ENCODE assay signal across 21 cellular contexts in the genomic region with DNA sequence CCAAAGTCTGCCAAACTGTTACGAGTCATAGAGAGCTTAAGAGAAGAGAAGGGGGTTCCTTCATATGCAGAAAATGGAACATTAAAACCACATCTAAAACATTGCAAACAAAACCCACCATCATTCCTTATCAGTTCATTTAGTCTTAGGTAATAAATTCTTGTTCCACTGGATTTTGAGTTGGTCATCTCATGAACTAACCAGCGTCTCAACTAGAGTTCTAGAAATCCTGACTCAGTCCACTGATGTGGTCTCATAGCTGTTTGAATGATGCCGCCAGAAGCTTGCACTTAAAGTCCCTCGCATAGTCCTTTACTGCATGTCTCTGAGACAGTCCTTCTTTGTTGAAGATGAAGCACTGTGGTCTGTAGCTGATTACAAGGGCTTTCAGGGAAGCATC.
"Had no signal": no experiment of that assay in that cellular context is flagged by ENCODE, and none has a peak within 500 bp of the region (broad histone marks: within the 10 kb centered on the region; RNA-seq: fewer than 3 reads in every experiment).

No MANE protein-coding gene starts in this region.

- H3K4me3 Mint-ChIP-seq: activated CD8-positive, alpha-beta memory T cell treated with anti-CD3 and anti-CD28 coated beads, Interleukin-2, amount 10 ng/mL, durations not matched to agents 7 days and 5 days; activated naive CD4-positive, alpha-beta T cell treated with anti-CD3 and anti-CD28 coated beads for 36 hours; memory B cell; nephron progenitor cell; stimulated activated effector memory CD8-positive, alpha-beta T cell treated with anti-CD3 and anti-CD28 coated beads, Interleukin-12 subunit alpha, Interleukin-12 subunit beta, amount 100 ng/mL, for 72 hours had no signal

- H3K4me3 ChIP-seq: right lobe of liver, skin epidermis, transverse colon, uterus had no signal

- H3K27me3 Mint-ChIP-seq: activated CD8-positive, alpha-beta memory T cell treated with anti-CD3 and anti-CD28 coated beads, Interleukin-2, amount 10 ng/mL, durations not matched to agents 7 days and 5 days; memory B cell had no signal

- H3K9ac ChIP-seq: parathyroid adenoma had no signal

- H3K27ac ChIP-seq: parathyroid adenoma, right lobe of liver, skin epidermis, transverse colon, uterus had no signal

- H3K4me1 Mint-ChIP-seq: nephron progenitor cell had no signal

- H3K36me3 Mint-ChIP-seq: stimulated activated effector memory CD8-positive, alpha-beta T cell treated with anti-CD3 and anti-CD28 coated beads, Interleukin-12 subunit alpha, Interleukin-12 subunit beta, amount 100 ng/mL, for 72 hours had no signal

- ATAC-seq: activated CD8-positive, alpha-beta memory T cell treated with anti-CD3 and anti-CD28 coated beads, Interleukin-2, amount 10 ng/mL, durations not matched to agents 7 days and 5 days; right lobe of liver; stimulated activated effector memory CD8-positive, alpha-beta T cell treated with anti-CD3 and anti-CD28 coated beads, Interleukin-12 subunit alpha, Interleukin-12 subunit beta, amount 100 ng/mL, for 72 hours had no signal

- H3K27me3 ChIP-seq: right lobe of liver, transverse colon, uterus had no signal

- H3K79me2 ChIP-seq: parathyroid adenoma had no signal

- H3K4me1 ChIP-seq: parathyroid adenoma, right lobe of liver, transverse colon, uterus had no signal

- DNase-seq: activated CD4-positive, alpha-beta T cell treated with anti-CD3 and anti-CD28 coated beads for 4 hours; activated CD4-positive, alpha-beta T cell treated with anti-CD3 and anti-CD28 coated beads, Interleukin-2, amount 50 U/mL, for 48 hours; activated CD4-positive, CD25-positive, alpha-beta regulatory T cell; activated CD8-positive, alpha-beta memory T cell treated with anti-CD3 and anti-CD28 coated beads, Interleukin-2, amount 10 ng/mL, durations not matched to agents 7 days and 5 days; activated naive CD4-positive, alpha-beta T cell treated with anti-CD3 and anti-CD28 coated beads for 36 hours; anterior cingulate cortex; central memory CD4-positive, alpha-beta T cell; dermis blood vessel endothelial cell; effector CD8-positive, alpha-beta T cell; erythroblast; foreskin melanocyte; nephron progenitor cell; stimulated activated CD4-positive, alpha-beta T cell treated with anti-CD3 and anti-CD28 coated beads, Interleukin-2, amount 100 ng/mL, for 24 hours; T1000; transverse colon; uterus had no signal

- H3K9me3 ChIP-seq: right lobe of liver, transverse colon had no signal

- H2AFZ ChIP-seq: parathyroid adenoma had no signal

- H3K36me3 ChIP-seq: right lobe of liver, transverse colon, uterus had no signal

- H3K27ac Mint-ChIP-seq: activated CD8-positive, alpha-beta memory T cell treated with anti-CD3 and anti-CD28 coated beads, Interleukin-2, amount 10 ng/mL, durations not matched to agents 7 days and 5 days; activated naive CD4-positive, alpha-beta T cell treated with anti-CD3 and anti-CD28 coated beads for 36 hours; memory B cell; nephron progenitor cell; stimulated activated effector memory CD8-positive, alpha-beta T cell treated with anti-CD3 and anti-CD28 coated beads, Interleukin-12 subunit alpha, Interleukin-12 subunit beta, amount 100 ng/mL, for 72 hours had no signal
